In the genomic region with DNA sequence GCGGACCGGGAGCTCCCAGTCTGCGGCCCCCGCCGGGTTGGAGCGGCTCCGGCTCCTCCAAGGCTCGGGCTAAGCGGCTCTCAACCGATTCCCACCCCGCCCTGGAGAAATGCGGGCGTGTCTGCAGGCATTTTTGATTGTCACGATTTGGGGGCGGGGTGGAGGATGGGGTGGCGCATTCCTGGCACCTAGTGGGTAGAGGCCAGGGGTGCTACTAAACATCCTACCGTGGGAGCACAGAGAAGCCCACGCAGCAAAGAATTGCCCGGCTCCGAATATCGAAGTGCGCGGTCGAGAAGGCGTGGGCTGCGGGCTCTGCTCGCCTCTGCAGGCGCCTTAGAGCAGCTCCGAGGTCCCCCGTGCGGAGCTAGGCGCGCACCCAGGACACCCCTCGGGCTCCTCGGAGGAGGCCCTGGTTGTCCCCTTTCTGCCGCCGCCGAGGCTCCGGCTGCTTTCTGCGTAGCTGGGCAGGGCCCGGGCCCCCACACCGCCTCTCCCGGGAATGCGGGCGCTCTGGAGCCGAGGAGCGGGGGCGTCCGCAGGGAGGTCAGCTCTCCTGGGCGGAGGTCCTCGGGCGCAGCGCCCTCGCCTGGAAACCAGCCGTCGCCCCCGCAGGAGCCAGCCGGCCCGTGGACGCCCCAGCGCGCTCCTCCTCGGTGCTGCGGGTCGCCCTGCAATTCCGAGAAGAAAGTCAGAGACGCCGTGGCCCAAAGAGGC, we compare ENCODE assay signal across 8 cellular contexts. TPM values are rescaled to one million over a fixed set of nuclear protein-coding genes. Genes with fewer than 3 reads are reported as not detected.
A peak's percentile ranks its signal among the peaks of the same experiment; 100 is the strongest.
DNase-seq lines count a peak whose midpoint lies in the region; ATAC-seq and TF ChIP-seq lines count a peak whose summit lies in the region.

No MANE protein-coding gene starts in this region.

- no peaks in the 10 kb centered on the region for H3K36me3 Mint-ChIP-seq in activated CD8-positive, alpha-beta memory T cell treated with anti-CD3 and anti-CD28 coated beads, Interleukin-2, amount 10 ng/mL, durations not matched to agents 7 days and 5 days

- H3K9me3 ChIP-seq in IMR-90 (ENCODE audit: control insufficient read depth, insufficient read depth, low read length) (no peaks in the 10 kb centered on the region), muscle layer of duodenum (ENCODE audit: control insufficient read depth in 1 of 2, low read length in 2 of 2) (no peaks in the 10 kb centered on the region)

- H2BK15ac ChIP-seq in IMR-90 (ENCODE audit: low read depth, low read length) = no peak overlapping the region

- H2BK20ac ChIP-seq in IMR-90 (ENCODE audit: low read depth, low read length) = no peak overlapping the region

- H3K9me1 ChIP-seq in IMR-90 (ENCODE audit: insufficient read depth, low read length) = no peaks in the 10 kb centered on the region

- H3K4me1 ChIP-seq in IMR-90 (ENCODE audit: control insufficient read depth, insufficient read depth, low read length) (no peaks in the 10 kb centered on the region), muscle layer of duodenum (ENCODE audit: control insufficient read depth in 1 of 2, insufficient read depth in 2 of 2, low read length in 2 of 2) (peaks cover 0 to 12% of the 10 kb centered on the region in 2 donors)

- TF ChIP-seq CTCF in IMR-90 (conservative IDR thresholded peaks at IDR 0.05; ENCODE audit: low read depth, low read length) = peak; percentile 18; the same call in 1 of the 2 replicates
- peak; percentile 18 for TF ChIP-seq CTCF in epithelial cell of proximal tubule (conservative IDR thresholded peaks at IDR 0.05; ENCODE audit: low read depth, low read length)

- H3K4me2 ChIP-seq in IMR-90 (ENCODE audit: low read depth, low read length) = peak overlapping the region; percentile 92

- H3K4me1 Mint-ChIP-seq in activated CD8-positive, alpha-beta memory T cell treated with anti-CD3 and anti-CD28 coated beads, Interleukin-2, amount 10 ng/mL, durations not matched to agents 7 days and 5 days = peaks cover 11% of the 10 kb centered on the region

- no peak overlapping the region for H2BK5ac ChIP-seq in IMR-90 (ENCODE audit: low read depth, low read length, poor library complexity, severe bottlenecking)

- intact Hi-C loops in IMR-90 (cut with micrococcal nuclease) = no loop called here

- no peak for TF ChIP-seq RAD21 in IMR-90 (IDR thresholded peaks at IDR 0.05; ENCODE audit: low read length)

- no peak overlapping the region for H2AK5ac ChIP-seq in IMR-90 (ENCODE audit: low read depth, low read length)

- H3K9me3 Mint-ChIP-seq in activated CD8-positive, alpha-beta memory T cell treated with anti-CD3 and anti-CD28 coated beads, Interleukin-2, amount 10 ng/mL, durations not matched to agents 7 days and 5 days (ENCODE audit: low read depth) = no peaks in the 10 kb centered on the region

- H4K8ac ChIP-seq in IMR-90 (ENCODE audit: low read depth in 2 of 2, low read length in 2 of 2) = no peak overlapping the region

- dilution Hi-C loops in IMR-90 (cut with HindIII; ENCODE audit: low sequenced_read_pairs, unreplicated experiment) = no loop called here

- H3K56ac ChIP-seq in IMR-90 (ENCODE audit: extremely low read depth, insufficient read depth, low read length) = no peak overlapping the region

- H3K4me3 ChIP-seq in IMR-90 (ENCODE audit: insufficient read depth, low read depth, low read length) (peak overlapping the region; percentile 48), epithelial cell of proximal tubule (ENCODE audit: low read depth, low read length) (peak overlapping the region; percentile 61), muscle layer of duodenum (ENCODE audit: low read depth in 1 of 2, low read length in 2 of 2) (peak overlapping the region; percentile 48 to 74)

- TF ChIP-seq POLR2A in IMR-90 (IDR thresholded peaks at IDR 0.05; ENCODE audit: low read depth, low read length) = no peak

- H2AFZ ChIP-seq in IMR-90 (replicated peaks; ENCODE audit: low read length, poor library complexity) = peak overlapping the region; percentile 87

- WGBS in IMR-90 (ENCODE audit: extremely low coverage in 2 of 2, insufficient read length in 1 of 2), 2 experiments = 1% methylated on average over 26 of the region's 68 CpGs; no CpG with 5 or more reads in 1 of the 2 experiments

- peak overlapping the region; percentile 70 for H3K4me3 Mint-ChIP-seq in activated CD8-positive, alpha-beta memory T cell treated with anti-CD3 and anti-CD28 coated beads, Interleukin-2, amount 10 ng/mL, durations not matched to agents 7 days and 5 days

- H4K20me1 ChIP-seq in IMR-90 (ENCODE audit: insufficient read depth, low read length) = no peaks in the 10 kb centered on the region

- H3K36me3 ChIP-seq in IMR-90 (ENCODE audit: control insufficient read depth, insufficient read depth, low read length) = no peaks in the 10 kb centered on the region
- H3K36me3 ChIP-seq in muscle layer of duodenum (ENCODE audit: control insufficient read depth in 1 of 2, insufficient read depth in 2 of 2, low read length in 2 of 2) = no peaks in the 10 kb centered on the region

- ATAC-seq in GM18511 (IDR thresholded peaks at IDR 0.05; ENCODE audit: unreplicated experiment) = peak; percentile 72
- ATAC-seq in IMR-90 (ENCODE audit: low read depth) = peak; percentile 76
- ATAC-seq in activated CD8-positive, alpha-beta memory T cell treated with anti-CD3 and anti-CD28 coated beads, Interleukin-2, amount 10 ng/mL, durations not matched to agents 7 days and 5 days = peak; percentile 80
- peak; percentile 73 for ATAC-seq in stimulated activated naive CD8-positive, alpha-beta T cell treated with anti-CD3 and anti-CD28 coated beads, Interleukin-15, Interleukin-2, amounts not matched to agents 100 U/mL and 50 U/mL, for 24 hours
- no peak for ATAC-seq in HG03097 (IDR thresholded peaks at IDR 0.05; ENCODE audit: low FRiP score, unreplicated experiment)

- POLR2A ChIA-PET in IMR-90 (lab: Charles Lee; ENCODE audit: unreplicated experiment) = no interaction called here

- no peak overlapping the region for H3K4ac ChIP-seq in IMR-90 (ENCODE audit: low read depth, low read length)

- CTCF ChIA-PET in IMR-90 (lab: Yijun Ruan, JAX) = interaction anchor here (0.9 to 2.0 kb wide), 2 partner anchors 15 to 204 kb away, joined by 3 to 5 read pairs; no protein-coding TSS in a partner anchor
- CTCF ChIA-PET in activated CD8-positive, alpha-beta memory T cell treated with anti-CD3 and anti-CD28 coated beads, Interleukin-2, amount 10 ng/mL, durations not matched to agents 7 days and 5 days (lab: Charles Lee) = interaction anchor here (0.6 to 2.4 kb wide), 9 partner anchors 8 to 312 kb away, joined by 3 to 14 read pairs (median 3); no protein-coding TSS in a partner anchor

- H3K14ac ChIP-seq in IMR-90 (replicated peaks; ENCODE audit: low read depth, low read length) = no peak overlapping the region

- peak overlapping the region; percentile 13 for H2AK9ac ChIP-seq in IMR-90 (replicated peaks; ENCODE audit: low read depth, low read length, poor library complexity)

- no peak overlapping the region for H3K27ac Mint-ChIP-seq in activated CD8-positive, alpha-beta memory T cell treated with anti-CD3 and anti-CD28 coated beads, Interleukin-2, amount 10 ng/mL, durations not matched to agents 7 days and 5 days

- DNase-seq in IMR-90 = no peak
- DNase-seq in activated CD8-positive, alpha-beta memory T cell treated with anti-CD3 and anti-CD28 coated beads, Interleukin-2, amount 10 ng/mL, durations not matched to agents 7 days and 5 days = peak; percentile 68
- no peak for DNase-seq in epithelial cell of proximal tubule (ENCODE audit: low read depth)
- peak; percentile 69 for DNase-seq in stimulated activated naive CD8-positive, alpha-beta T cell treated with anti-CD3 and anti-CD28 coated beads, Interleukin-15, Interleukin-2, amounts not matched to agents 100 U/mL and 50 U/mL, for 24 hours
- DNase-seq in kidney glomerular epithelial cell (lab: John Stamatoyannopoulos, UW) = no peak

- BruUV-seq in IMR-90 (replicated peaks; lab: Mats Ljungman, UMichigan) = no TSS peak

- H4K91ac ChIP-seq in IMR-90 (ENCODE audit: insufficient read depth, low read depth, low read length) = no peak overlapping the region

- H3K27me3 Mint-ChIP-seq in activated CD8-positive, alpha-beta memory T cell treated with anti-CD3 and anti-CD28 coated beads, Interleukin-2, amount 10 ng/mL, durations not matched to agents 7 days and 5 days = peaks cover 29% of the 10 kb centered on the region

- H3K18ac ChIP-seq in IMR-90 (ENCODE audit: low read depth, low read length) = no peak overlapping the region

- H4K5ac ChIP-seq in IMR-90 (ENCODE audit: low read depth, low read length) = no peak overlapping the region

- H3K27me3 ChIP-seq in IMR-90 (ENCODE audit: control insufficient read depth, insufficient read depth, low read length) = peaks cover 46% of the 10 kb centered on the region
- H3K27me3 ChIP-seq in muscle layer of duodenum (ENCODE audit: low read depth, low read length) = peaks cover 17% of the 10 kb centered on the region

- no peak overlapping the region for H3K9ac ChIP-seq in IMR-90 (ENCODE audit: low read depth, low read length)

- H2BK120ac ChIP-seq in IMR-90 (ENCODE audit: low read depth, low read length) = no peak overlapping the region

- in situ Hi-C loops in IMR-90 (cut with MboI; ENCODE audit: low sequenced_read_pairs) = no loop called here

- H3K79me1 ChIP-seq in IMR-90 (ENCODE audit: low read depth in 1 of 2, low read length in 2 of 2) = no peaks in the 10 kb centered on the region

- H3K23ac ChIP-seq in IMR-90 (ENCODE audit: low read depth, low read length) = peak overlapping the region; percentile 59; the same call in 1 of the 2 replicates

- H3K27ac ChIP-seq in IMR-90 (ENCODE audit: insufficient read depth, low read length) (no peak overlapping the region), muscle layer of duodenum (ENCODE audit: low read length) (no peak overlapping the region)

TF ChIP-seq in IMR-90, 13 proteins besides CTCF, POLR2A, EP300 and RAD21:
- TF ChIP-seq SMC3 (IDR thresholded peaks at IDR 0.05; ENCODE audit: low read depth, low read length) = 0 out of 2 replicates have a peak, but pooled peaks have one; percentile 2
- TF ChIP-seq MAFK (IDR thresholded peaks at IDR 0.05; ENCODE audit: low read depth, low read length) = no peak

RNA-seq across cellular contexts. Expression of a gene that starts 16.5 kb away (rescaled TPM):
- under 0.01 TPM in 1 of 2 replicates, not detected in the other for total RNA-seq in IMR-90 (2012; rRNA removed)
- 0.02 and 0.03 TPM in 2 replicates for polyA plus RNA-seq in IMR-90 (2012; rRNA removed)
- polyA plus RNA-seq in IMR-90 (2012; cell fraction: cytosol; rRNA removed) = 0.01 TPM in 2 replicates
- polyA plus RNA-seq in IMR-90 (2012; cell fraction: nucleus; rRNA removed; ENCODE audit: low replicate concordance) = 0.09 TPM in 1 of 2 replicates, not detected in the other
- total RNA-seq in activated CD8-positive, alpha-beta memory T cell treated with anti-CD3 and anti-CD28 coated beads, Interleukin-2, amount 10 ng/mL, durations not matched to agents 7 days and 5 days = 10 to 100 TPM; 10.6 to 21.5 TPM
- 0.92 and 0.94 TPM in 2 replicates for total RNA-seq in epithelial cell of proximal tubule

Comparison
In these comparisons a context has a peak if more than half of its experiments do, and no peak if none do; other contexts are left out.
1. DNase-seq: peak in activated CD8-positive, alpha-beta memory T cell treated with anti-CD3 and anti-CD28 coated beads, Interleukin-2, amount 10 ng/mL, durations not matched to agents 7 days and 5 days (single experiment) and stimulated activated naive CD8-positive, alpha-beta T cell treated with anti-CD3 and anti-CD28 coated beads, Interleukin-15, Interleukin-2, amounts not matched to agents 100 U/mL and 50 U/mL, for 24 hours (single experiment); none in IMR-90 (single experiment), epithelial cell of proximal tubule (single experiment) and kidney glomerular epithelial cell (single experiment).
2. Peak in every context shown above with its lines, with median percentiles within 50 percentile points of each other: H3K4me3 ChIP-seq.